In the genomic region with DNA sequence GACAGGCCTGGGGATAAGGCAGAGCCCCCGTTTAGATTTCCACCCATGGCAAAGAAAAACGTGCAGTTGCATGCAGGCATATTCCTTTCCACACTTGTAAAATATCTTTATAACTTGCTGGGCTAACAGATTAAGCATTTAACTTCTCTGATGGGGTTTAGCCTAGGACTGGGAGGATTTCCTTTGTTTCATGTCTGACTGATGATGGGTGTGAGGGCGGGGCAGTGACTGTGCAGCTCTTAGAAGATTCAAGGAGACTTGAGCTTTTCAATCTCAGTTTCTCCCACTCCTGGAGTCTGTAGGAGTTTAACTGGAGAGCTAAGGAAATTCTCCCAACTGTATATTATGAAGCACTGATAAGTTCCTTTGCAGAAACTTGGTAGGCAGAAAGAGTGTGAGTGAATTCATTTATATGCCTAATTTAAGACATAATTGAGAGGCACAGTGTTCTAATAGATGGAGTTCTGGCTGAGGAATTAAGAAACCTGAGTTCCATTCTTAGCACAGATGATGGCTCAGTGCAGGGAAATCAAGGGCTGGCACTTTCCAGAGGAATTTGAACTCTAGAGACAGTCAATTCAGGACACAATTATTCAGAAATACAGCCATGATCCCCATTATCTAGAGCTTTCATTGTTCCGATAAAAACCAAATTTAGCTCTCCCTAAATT, we compare ENCODE assay signal across 13 cellular contexts.
DNase-seq lines count a peak whose midpoint lies in the region; ATAC-seq and TF ChIP-seq lines count a peak whose summit lies in the region.
"Had no signal": no experiment of that assay in that cellular context is flagged by ENCODE, and none has a peak within 500 bp of the region (broad histone marks: within the 10 kb centered on the region; RNA-seq: fewer than 3 reads in every experiment).

No MANE protein-coding gene starts in this region.

- H3K56ac ChIP-seq in mesendoderm (ENCODE audit: low read length), result no peak overlapping the region

- H2BK15ac ChIP-seq in mesendoderm (replicated peaks; ENCODE audit: low read depth), result no peak overlapping the region

- H4K5ac ChIP-seq in mesendoderm (ENCODE audit: low read length), result no peak overlapping the region

- H3K4me1 ChIP-seq in ACC112 (ENCODE audit: control insufficient read depth, insufficient read depth, low read length, unreplicated experiment) (peaks cover 55% of the 10 kb centered on the region), endodermal cell (ENCODE audit: control insufficient read depth, insufficient read depth, low read length) (peaks cover 19% of the 10 kb centered on the region), mesendoderm (ENCODE audit: control insufficient read depth, low read depth, low read length) (peaks cover 2% of the 10 kb centered on the region)

- no peak overlapping the region for H3K4ac ChIP-seq in mesendoderm (ENCODE audit: low read depth, low read length)

- H3K18ac ChIP-seq in mesendoderm (ENCODE audit: low read length), result peak overlapping the region; percentile 65

- ATAC-seq in GM18517 (IDR thresholded peaks at IDR 0.05; ENCODE audit: unreplicated experiment), result no peak
- ATAC-seq in GM21423 (IDR thresholded peaks at IDR 0.05; ENCODE audit: unreplicated experiment), result no peak
- ATAC-seq in effector memory CD8-positive, alpha-beta T cell (replicated peaks), result no peak
- ATAC-seq: GM12878, left colon, Panc1 had no signal

- no peaks in the 10 kb centered on the region for H3K36me3 Mint-ChIP-seq in endodermal cell (ENCODE audit: low read depth)
- H3K36me3 Mint-ChIP-seq in effector memory CD8-positive, alpha-beta T cell (ENCODE audit: insufficient read depth), result no peaks in the 10 kb centered on the region

- no peak overlapping the region for H2AFZ ChIP-seq in ACC112 (ENCODE audit: low read length, unreplicated experiment)

- no peaks in the 10 kb centered on the region for H3K9me3 ChIP-seq in endodermal cell (ENCODE audit: control insufficient read depth, low read length)

- H3K4me3 Mint-ChIP-seq in endodermal cell, result no peak overlapping the region
- no peak overlapping the region for H3K4me3 Mint-ChIP-seq in effector memory CD8-positive, alpha-beta T cell
- H3K4me3 Mint-ChIP-seq: activated naive CD4-positive, alpha-beta T cell treated with anti-CD3 and anti-CD28 coated beads for 36 hours had no signal

- WGBS in endodermal cell (ENCODE audit: insufficient coverage in 1 of 2, insufficient read length in 1 of 2), 2 experiments, result 80 to 88% methylated on average over 2 to 4 of the region's 4 CpGs
- WGBS in mesendoderm (ENCODE audit: extremely low coverage, insufficient coverage, low lambda C conversion rate), result no CpG with 5 or more reads among the region's 4 CpGs

- no peaks in the 10 kb centered on the region for H3K9me3 Mint-ChIP-seq in endodermal cell
- H3K9me3 Mint-ChIP-seq in effector memory CD8-positive, alpha-beta T cell, result no peaks in the 10 kb centered on the region
- H3K9me3 Mint-ChIP-seq: activated naive CD4-positive, alpha-beta T cell treated with anti-CD3 and anti-CD28 coated beads for 36 hours had no signal

- no peak overlapping the region for H3K9ac ChIP-seq in endodermal cell (ENCODE audit: extremely low read depth, low read length, poor library complexity, severe bottlenecking)
- H3K9ac ChIP-seq in mesendoderm (ENCODE audit: low read length), result no peak overlapping the region

- H4K8ac ChIP-seq in mesendoderm (ENCODE audit: low read depth, low read length), result no peak overlapping the region

- no peaks in the 10 kb centered on the region for H3K27me3 Mint-ChIP-seq in endodermal cell (ENCODE audit: insufficient read depth)
- H3K27me3 Mint-ChIP-seq in effector memory CD8-positive, alpha-beta T cell, result peaks cover 11 to 26% of the 10 kb centered on the region in 2 donors

- H3K4me2 ChIP-seq in mesendoderm (ENCODE audit: low read length), result no peak overlapping the region

- no peak overlapping the region for H3K23ac ChIP-seq in mesendoderm (ENCODE audit: low read length)

- H2BK5ac ChIP-seq in mesendoderm (ENCODE audit: low read length), result no peak overlapping the region

- no peaks in the 10 kb centered on the region for H3K79me2 ChIP-seq in ACC112 (ENCODE audit: control insufficient read depth, insufficient read depth, low read length, unreplicated experiment)
- H3K79me2 ChIP-seq in mesendoderm (ENCODE audit: control insufficient read depth, insufficient read depth, low read length), result no peaks in the 10 kb centered on the region

- peaks cover 34% of the 10 kb centered on the region for H3K4me1 Mint-ChIP-seq in endodermal cell
- H3K4me1 Mint-ChIP-seq in effector memory CD8-positive, alpha-beta T cell (ENCODE audit: low read depth in 2 of 2), result no peaks in the 10 kb centered on the region

- H3K36me3 ChIP-seq in ACC112 (ENCODE audit: insufficient read depth, low read length) (no peaks in the 10 kb centered on the region), endodermal cell (ENCODE audit: control insufficient read depth, insufficient read depth, low read length) (no peaks in the 10 kb centered on the region), mesendoderm (ENCODE audit: control insufficient read depth, insufficient read depth, low read length) (no peaks in the 10 kb centered on the region)

- H3K27ac Mint-ChIP-seq in endodermal cell, result no peak overlapping the region
- H3K27ac Mint-ChIP-seq in effector memory CD8-positive, alpha-beta T cell, result no peak overlapping the region
- H3K27ac Mint-ChIP-seq: activated naive CD4-positive, alpha-beta T cell treated with anti-CD3 and anti-CD28 coated beads for 36 hours had no signal

- H2BK120ac ChIP-seq in mesendoderm (ENCODE audit: low read depth, low read length), result no peak overlapping the region

- no peaks in the 10 kb centered on the region for H3K79me1 ChIP-seq in mesendoderm (ENCODE audit: low read length)

- H3K27ac ChIP-seq in ACC112 (ENCODE audit: low read depth, low read length), result peak overlapping the region; percentile 87
- peak overlapping the region; percentile 54 for H3K27ac ChIP-seq in endodermal cell (ENCODE audit: low read depth, low read length)
- peak overlapping the region; percentile 19 for H3K27ac ChIP-seq in mesendoderm (ENCODE audit: low read depth, low read length)

- H3K4me3 ChIP-seq in ACC112 (ENCODE audit: low read depth, low read length) (peak overlapping the region; percentile 34; the same call in 1 of the 2 replicates), endodermal cell (ENCODE audit: low read length) (no peak overlapping the region), mesendoderm (ENCODE audit: low read length) (no peak overlapping the region)
- H3K4me3 ChIP-seq: GM12878 had no signal

- H2AK5ac ChIP-seq in mesendoderm (ENCODE audit: low read length), result no peak overlapping the region

- peak; percentile 6 for DNase-seq in NCI-H82 treated with DMSO at 0.1 percent for 48 hours (lab: John Stamatoyannopoulos, UW; ENCODE audit: unreplicated experiment)
- DNase-seq in endodermal cell, result no peak
- DNase-seq in mesendoderm, result no peak
- no peak for DNase-seq in effector CD8-positive, alpha-beta T cell (lab: John Stamatoyannopoulos, UW)
- no peak for DNase-seq in effector memory CD8-positive, alpha-beta T cell
- DNase-seq: activated naive CD4-positive, alpha-beta T cell treated with anti-CD3 and anti-CD28 coated beads for 36 hours; left colon; stimulated activated CD4-positive, alpha-beta T cell treated with anti-CD3 and anti-CD28 coated beads, Interleukin-15, amount 100 ng/mL, for 24 hours had no signal

- H3K27me3 ChIP-seq in ACC112 (ENCODE audit: insufficient read depth, low read length) (no peaks in the 10 kb centered on the region), endodermal cell (ENCODE audit: control insufficient read depth, insufficient read depth, low read length, poor library complexity, severe bottlenecking) (no peaks in the 10 kb centered on the region), mesendoderm (ENCODE audit: insufficient read depth, low read length, poor library complexity) (no peaks in the 10 kb centered on the region)

- TF ChIP-seq CTCF in endodermal cell (conservative IDR thresholded peaks at IDR 0.05), result no peak

Comparison
In these comparisons a context has a peak if more than half of its experiments do, and no peak if none do; other contexts are left out.
1. H3K27ac ChIP-seq: peak in every context shown above with its lines; median percentile 87 in ACC112; 54 in endodermal cell; 19 in mesendoderm.